13 cellular contexts compared by ENCODE assay signal in genomic region chr6:169172435-169172834, GRCh38.
A peak's percentile ranks its signal among the peaks of the same experiment; 100 is the strongest.
DNase-seq lines count a peak whose midpoint lies in the region; ATAC-seq and TF ChIP-seq lines count a peak whose summit lies in the region.
"Had no signal": no experiment of that assay in that cellular context is flagged by ENCODE, and none has a peak within 500 bp of the region (broad histone marks: within the 10 kb centered on the region; RNA-seq: fewer than 3 reads in every experiment).

No MANE protein-coding gene starts in this region.

- H3K27me3 Mint-ChIP-seq in glutamatergic neuron (ENCODE audit: unreplicated experiment), result peaks cover 10% of the 10 kb centered on the region
- H3K27me3 Mint-ChIP-seq in CD8-positive, alpha-beta memory T cell, result peaks cover 4 to 6% of the 10 kb centered on the region in 2 donors
- H3K27me3 Mint-ChIP-seq in T-cell, result peaks cover 4 to 8% of the 10 kb centered on the region in 2 donors

- peak; percentile 77 for ATAC-seq in Panc1
- peak; percentile 86 for ATAC-seq in omental fat pad (ENCODE audit: low FRiP score)
- no peak for ATAC-seq in T-cell (replicated peaks in 1 of 4)
- ATAC-seq: GM23338 had no signal

- intact Hi-C loops in Panc1 (cut with micrococcal nuclease; ENCODE audit: unreplicated experiment), result no loop called here

- H3K9me3 Mint-ChIP-seq in glutamatergic neuron (ENCODE audit: unreplicated experiment) (peaks cover 3% of the 10 kb centered on the region), T-cell (no peaks in the 10 kb centered on the region)
- H3K9me3 Mint-ChIP-seq in CD8-positive, alpha-beta memory T cell, result no peaks in the 10 kb centered on the region
- H3K9me3 Mint-ChIP-seq: GM23338 had no signal

- no peaks in the 10 kb centered on the region for H3K27me3 ChIP-seq in Panc1 (ENCODE audit: control insufficient read depth, insufficient read depth, low read length)
- no peaks in the 10 kb centered on the region for H3K27me3 ChIP-seq in CD8-positive, alpha-beta memory T cell (ENCODE audit: insufficient read depth, low read length, poor library complexity, severe bottlenecking)

- H3K4me1 Mint-ChIP-seq in glutamatergic neuron (ENCODE audit: low read depth, unreplicated experiment) (peaks cover 5% of the 10 kb centered on the region), T-cell (no peaks in the 10 kb centered on the region)
- no peaks in the 10 kb centered on the region for H3K4me1 Mint-ChIP-seq in CD8-positive, alpha-beta memory T cell

- in situ Hi-C loops in Panc1 (cut with HindIII; ENCODE audit: low pct_unique_long_range_greater_than_20kb, low sequenced_read_pairs), result no loop called here

- no TSS peak for BruUV-seq in Panc1 (replicated peaks; lab: Mats Ljungman, UMichigan)

- POLR2A ChIA-PET in Panc1 (lab: Charles Lee) (no interaction called here), T-cell (lab: Charles Lee) (no interaction called here)
- POLR2A ChIA-PET in CD8-positive, alpha-beta memory T cell (lab: Charles Lee), result no interaction called here

- DNase-seq in D341Med (ENCODE audit: low spot score), result peak; percentile 6
- no peak for DNase-seq in Panc1 (ENCODE audit: low read depth, low spot score)
- DNase-seq in fibroblast of gingiva (ENCODE audit: low read depth), result peak; percentile 93
- no peak for DNase-seq in omental fat pad (ENCODE audit: low spot score)
- no peak for DNase-seq in glutamatergic neuron
- DNase-seq in CD8-positive, alpha-beta memory T cell, result no peak
- no peak for DNase-seq in T-cell
- DNase-seq in activated naive CD4-positive, alpha-beta T cell treated with anti-CD3 and anti-CD28 coated beads, Interleukin-2, amount 50 U/mL, for 16 hours, result no peak
- DNase-seq: Caco-2, NCI-H2029 treated with DMSO at 0.1 percent for 48 hours had no signal

- H3K9me3 ChIP-seq in Panc1 (ENCODE audit: control insufficient read depth, insufficient read depth, low read depth, low read length), result no peaks in the 10 kb centered on the region
- no peaks in the 10 kb centered on the region for H3K9me3 ChIP-seq in CD8-positive, alpha-beta memory T cell (ENCODE audit: low read length)
- H3K9me3 ChIP-seq: Caco-2 had no signal

- peaks cover 7% of the 10 kb centered on the region; the same call in 1 of the 2 replicates for H3K4me1 ChIP-seq in Panc1 (ENCODE audit: control insufficient read depth, insufficient read depth, low read length)
- no peaks in the 10 kb centered on the region for H3K4me1 ChIP-seq in CD8-positive, alpha-beta memory T cell (ENCODE audit: insufficient read depth, low read length)
- H3K4me1 ChIP-seq: Caco-2 had no signal

- TF ChIP-seq CTCF in Panc1 (IDR thresholded peaks at IDR 0.05) (no peak), omental fat pad (IDR thresholded peaks at IDR 0.05) (no peak), glutamatergic neuron (IDR thresholded peaks at IDR 0.05; ENCODE audit: partially characterized antibody, unreplicated experiment) (no peak)

- H3K36me3 Mint-ChIP-seq in glutamatergic neuron (ENCODE audit: unreplicated experiment) (peaks cover 3% of the 10 kb centered on the region), T-cell (no peaks in the 10 kb centered on the region)
- no peaks in the 10 kb centered on the region for H3K36me3 Mint-ChIP-seq in CD8-positive, alpha-beta memory T cell

- CTCF ChIA-PET in Panc1 (lab: Charles Lee), result no interaction called here
- CTCF ChIA-PET in CD8-positive, alpha-beta memory T cell (lab: Charles Lee), result no interaction called here
- CTCF ChIA-PET in T-cell (lab: Charles Lee), result no interaction called here

- H3K36me3 ChIP-seq in Panc1 (ENCODE audit: control insufficient read depth, insufficient read depth, low read length), result no peaks in the 10 kb centered on the region
- H3K36me3 ChIP-seq in CD8-positive, alpha-beta memory T cell (ENCODE audit: insufficient read depth, low read length), result no peaks in the 10 kb centered on the region

- 0 out of 4 replicates have a peak overlapping the region, but pooled peaks of 1 of the 2 experiments have one; percentile 8 for H3K4me3 ChIP-seq in Panc1 (ENCODE audit: low read depth in 2 of 2, low read length in 2 of 2)
- no peak overlapping the region for H3K4me3 ChIP-seq in CD8-positive, alpha-beta memory T cell (ENCODE audit: low read length)
- H3K4me3 ChIP-seq: GM23338, SK-N-MC had no signal

- no peak overlapping the region for H3K27ac Mint-ChIP-seq in glutamatergic neuron (ENCODE audit: unreplicated experiment)
- no peak overlapping the region for H3K27ac Mint-ChIP-seq in CD8-positive, alpha-beta memory T cell
- no peak overlapping the region for H3K27ac Mint-ChIP-seq in T-cell
- H3K27ac Mint-ChIP-seq: GM23338, progenitor cell of endocrine pancreas had no signal

- no peak overlapping the region for H3K27ac ChIP-seq in Panc1 (ENCODE audit: low read length)
- H3K27ac ChIP-seq in CD8-positive, alpha-beta memory T cell (ENCODE audit: low read depth, low read length), result no peak overlapping the region
- H3K27ac ChIP-seq: SK-N-MC had no signal

- H3K4me3 Mint-ChIP-seq in glutamatergic neuron (ENCODE audit: unreplicated experiment), result no peak overlapping the region
- no peak overlapping the region for H3K4me3 Mint-ChIP-seq in CD8-positive, alpha-beta memory T cell
- no peak overlapping the region for H3K4me3 Mint-ChIP-seq in T-cell
- H3K4me3 Mint-ChIP-seq: GM23338 had no signal

Comparison
In these comparisons a context has a peak if more than half of its experiments do, and no peak if none do; other contexts are left out.
1. DNase-seq: peak in D341Med (single experiment) and fibroblast of gingiva (single experiment); none in Panc1 (single experiment), omental fat pad (single experiment), glutamatergic neuron (single experiment), CD8-positive, alpha-beta memory T cell (0 of 5), T-cell (0 of 34) and activated naive CD4-positive, alpha-beta T cell treated with anti-CD3 and anti-CD28 coated beads, Interleukin-2, amount 50 U/mL, for 16 hours (single experiment).
2. ATAC-seq: peak in Panc1 (single experiment) and omental fat pad (single experiment); none in T-cell (0 of 4).